Comparison of ENCODE assay signal across 8 cellular contexts in genomic region chr16:30185683-30186421, GRCh38. TPM values are rescaled to one million over a fixed set of nuclear protein-coding genes. Genes with fewer than 3 reads are reported as not detected.
DNase-seq lines count a peak whose midpoint lies in the region; ATAC-seq and TF ChIP-seq lines count a peak whose summit lies in the region.

No MANE protein-coding gene starts in this region.

- peak; percentile 89 for DNase-seq in GM10266 (ENCODE audit: extremely low spot score)
- DNase-seq in activated CD4-positive, alpha-beta memory T cell treated with anti-CD3 and anti-CD28 coated beads, Interleukin-2, amount 10 ng/mL, durations not matched to agents 7 days and 5 days = peak; percentile 92
- peak; percentile 65 to 68 for DNase-seq in stimulated activated CD4-positive, alpha-beta T cell treated with anti-CD3 and anti-CD28 coated beads, Interleukin-2, amount 100 ng/mL, for 48 hours
- no peak for DNase-seq in NCI-H510A treated with DMSO at 0.1 percent for 48 hours (lab: John Stamatoyannopoulos, UW)
- DNase-seq in Caco-2 = no peak

- POLR2A ChIA-PET in activated CD4-positive, alpha-beta memory T cell treated with anti-CD3 and anti-CD28 coated beads, Interleukin-2, amount 10 ng/mL, durations not matched to agents 7 days and 5 days (lab: Charles Lee) = interaction anchor here (0.7 to 7.7 kb wide), 36 partner anchors 10 to 473 kb away, joined by 3 to 92 read pairs (median 6); partner anchors contain the start of genes ALDOA, CD2BP2, DCTPP1 and GDPD3
- POLR2A ChIA-PET in Caco-2 (lab: Charles Lee) = no interaction called here

- H3K4me1 ChIP-seq in gastroesophageal sphincter = peaks cover 0 to 29% (median 7%) of the 10 kb centered on the region in 3 donors
- H3K4me1 ChIP-seq in Caco-2 = no peaks in the 10 kb centered on the region

- TF ChIP-seq EP300 in gastroesophageal sphincter (IDR thresholded peaks at IDR 0.05) = no peak

- no peak for ATAC-seq in gastroesophageal sphincter
- ATAC-seq in GM18870 (IDR thresholded peaks at IDR 0.05; ENCODE audit: unreplicated experiment) = no peak

- H3K36me3 ChIP-seq in gastroesophageal sphincter = no peaks in the 10 kb centered on the region
- no peaks in the 10 kb centered on the region for H3K36me3 ChIP-seq in Caco-2 (ENCODE audit: control insufficient read depth, insufficient read depth, low read length)

- H3K4me1 Mint-ChIP-seq in IgD-negative memory B cell (peaks cover 19 to 22% (median 19%) of the 10 kb centered on the region in 3 donors), Caco-2 (ENCODE audit: low read depth, unreplicated experiment) (no peaks in the 10 kb centered on the region)
- peaks cover 26% of the 10 kb centered on the region for H3K4me1 Mint-ChIP-seq in activated CD4-positive, alpha-beta memory T cell treated with anti-CD3 and anti-CD28 coated beads, Interleukin-2, amount 10 ng/mL, durations not matched to agents 7 days and 5 days

- H3K4me3 Mint-ChIP-seq in IgD-negative memory B cell (peak overlapping the region; percentile 97 to 99 (median 99)), Caco-2 (ENCODE audit: unreplicated experiment) (no peak overlapping the region)
- H3K4me3 Mint-ChIP-seq in activated CD4-positive, alpha-beta memory T cell treated with anti-CD3 and anti-CD28 coated beads, Interleukin-2, amount 10 ng/mL, durations not matched to agents 7 days and 5 days = peak overlapping the region; percentile 100

- CTCF ChIA-PET in activated CD4-positive, alpha-beta memory T cell treated with anti-CD3 and anti-CD28 coated beads, Interleukin-2, amount 10 ng/mL, durations not matched to agents 7 days and 5 days (lab: Charles Lee) = interaction anchor here (0.7 to 2.7 kb wide), 11 partner anchors 38 to 244 kb away, joined by 3 to 17 read pairs (median 5); partner anchors contain the start of genes ALDOA, DCTPP1, GDPD3 and TBX6
- CTCF ChIA-PET in Caco-2 (lab: Charles Lee) = no interaction called here

- TF ChIP-seq CTCF in GM10266 (IDR thresholded peaks at IDR 0.05; ENCODE audit: control insufficient read depth, insufficient read depth, low read depth, missing control alignments) (no peak), gastroesophageal sphincter (IDR thresholded peaks at IDR 0.05) (no peak), Caco-2 (IDR thresholded peaks at IDR 0.05; ENCODE audit: insufficient read depth in 1 of 2, low read depth in 1 of 2, low read length in 1 of 2, severe bottlenecking in 1 of 2, unreplicated experiment in 1 of 2) (no peak)

- peak overlapping the region in 3 of 4 donors; percentile 23 to 84 (median 36) for H3K27ac ChIP-seq in gastroesophageal sphincter

- BruUV-seq in Caco-2 (replicated peaks; lab: Mats Ljungman, UMichigan) = no TSS peak

- no peaks in the 10 kb centered on the region for H3K27me3 ChIP-seq in gastroesophageal sphincter
- no peaks in the 10 kb centered on the region for H3K27me3 ChIP-seq in Caco-2 (replicated peaks; ENCODE audit: control insufficient read depth, insufficient read depth, low read length)

- no peak for TF ChIP-seq POLR2A in gastroesophageal sphincter (IDR thresholded peaks at IDR 0.05)

- no peaks in the 10 kb centered on the region for H3K9me3 Mint-ChIP-seq in IgD-negative memory B cell
- H3K9me3 Mint-ChIP-seq in activated CD4-positive, alpha-beta memory T cell treated with anti-CD3 and anti-CD28 coated beads, Interleukin-2, amount 10 ng/mL, durations not matched to agents 7 days and 5 days = no peaks in the 10 kb centered on the region
- H3K9me3 Mint-ChIP-seq in Caco-2 (ENCODE audit: unreplicated experiment) = no peaks in the 10 kb centered on the region

- H3K27ac Mint-ChIP-seq in IgD-negative memory B cell = peak overlapping the region; percentile 97 to 99 (median 98)
- H3K27ac Mint-ChIP-seq in activated CD4-positive, alpha-beta memory T cell treated with anti-CD3 and anti-CD28 coated beads, Interleukin-2, amount 10 ng/mL, durations not matched to agents 7 days and 5 days = peak overlapping the region; percentile 99
- no peak overlapping the region for H3K27ac Mint-ChIP-seq in Caco-2 (ENCODE audit: unreplicated experiment)

- H3K4me3 ChIP-seq in gastroesophageal sphincter (peak overlapping the region in 1 of 2 donors; percentile 6), Caco-2 (ENCODE audit: low read depth, low read length) (no peak overlapping the region)

- H3K36me3 Mint-ChIP-seq in IgD-negative memory B cell (peaks cover 15% of the 10 kb centered on the region), Caco-2 (ENCODE audit: insufficient read depth, unreplicated experiment) (no peaks in the 10 kb centered on the region)
- peaks cover 45% of the 10 kb centered on the region for H3K36me3 Mint-ChIP-seq in activated CD4-positive, alpha-beta memory T cell treated with anti-CD3 and anti-CD28 coated beads, Interleukin-2, amount 10 ng/mL, durations not matched to agents 7 days and 5 days (ENCODE audit: low read depth)

- H3K27me3 Mint-ChIP-seq in IgD-negative memory B cell (no peaks in the 10 kb centered on the region), Caco-2 (ENCODE audit: insufficient read depth, unreplicated experiment) (no peaks in the 10 kb centered on the region)
- H3K27me3 Mint-ChIP-seq in activated CD4-positive, alpha-beta memory T cell treated with anti-CD3 and anti-CD28 coated beads, Interleukin-2, amount 10 ng/mL, durations not matched to agents 7 days and 5 days = no peaks in the 10 kb centered on the region

- no peaks in the 10 kb centered on the region for H3K9me3 ChIP-seq in gastroesophageal sphincter
- no peaks in the 10 kb centered on the region for H3K9me3 ChIP-seq in Caco-2

- WGBS in gastroesophageal sphincter (ENCODE audit: low coverage in 1 of 2), 2 donors = 60 to 73% methylated on average over 1 to 3 of the region's 15 CpGs

- intact Hi-C loops in Caco-2 (cut with micrococcal nuclease; ENCODE audit: unreplicated experiment) = no loop called here

RNA-seq across cellular contexts. Expression of gene CORO1A, which starts 2.5 kb away (rescaled TPM):
- 1,353 TPM for polyA plus RNA-seq in IgD-negative memory B cell
- total RNA-seq in activated CD4-positive, alpha-beta memory T cell treated with anti-CD3 and anti-CD28 coated beads, Interleukin-2, amount 10 ng/mL, durations not matched to agents 7 days and 5 days = 1,000 to 10,000 TPM; 1,737 to 1,754 TPM
- total RNA-seq in gastroesophageal sphincter (10 to 100 TPM in 3 of 4 donors, 1 to 10 TPM in 1; 8.6 to 32.0 (median 13.1) TPM), Caco-2 (2022) (0.95 and 1.2 TPM in 2 replicates)

RNA-seq across cellular contexts. Expression of gene BOLA2B, which starts 7.6 kb away (rescaled TPM):
- 264 TPM for polyA plus RNA-seq in IgD-negative memory B cell
- total RNA-seq in activated CD4-positive, alpha-beta memory T cell treated with anti-CD3 and anti-CD28 coated beads, Interleukin-2, amount 10 ng/mL, durations not matched to agents 7 days and 5 days = 100 to 1,000 TPM; 145 to 146 TPM
- total RNA-seq in gastroesophageal sphincter = 10 to 100 TPM; 72.7 to 98.8 (median 88.4) TPM
- total RNA-seq in Caco-2 (2022) = 96.5 and 114 TPM in 2 replicates

RNA-seq across cellular contexts. Expression of gene SLX1A, which starts 7.8 kb away (rescaled TPM):
- 83.5 TPM for polyA plus RNA-seq in IgD-negative memory B cell
- 100 to 1,000 TPM; 102 to 149 TPM for total RNA-seq in activated CD4-positive, alpha-beta memory T cell treated with anti-CD3 and anti-CD28 coated beads, Interleukin-2, amount 10 ng/mL, durations not matched to agents 7 days and 5 days
- total RNA-seq in gastroesophageal sphincter = 10 to 100 TPM in 2 of 4 donors, 1 to 10 TPM in 2; 7.8 to 21.2 (median 13.5) TPM
- 19.1 and 19.9 TPM in 2 replicates for total RNA-seq in Caco-2 (2022)

RNA-seq across cellular contexts. Expression of gene SULT1A3, which starts 13.2 kb away (rescaled TPM):
- 1.9 TPM for polyA plus RNA-seq in IgD-negative memory B cell
- total RNA-seq in activated CD4-positive, alpha-beta memory T cell treated with anti-CD3 and anti-CD28 coated beads, Interleukin-2, amount 10 ng/mL, durations not matched to agents 7 days and 5 days = 10 to 100 TPM; 23.3 to 28.4 TPM
- 10 to 100 TPM in 1 of 4 donors, 1 to 10 TPM in 2, not detected in 1; 5.1 to 10.4 (median 8.8) TPM for total RNA-seq in gastroesophageal sphincter
- total RNA-seq in Caco-2 (2022) = 8.3 and 9.1 TPM in 2 replicates

Comparison
In these comparisons a context has a peak if more than half of its experiments do, and no peak if none do; other contexts are left out.
1. DNase-seq: peak in GM10266 (single experiment), activated CD4-positive, alpha-beta memory T cell treated with anti-CD3 and anti-CD28 coated beads, Interleukin-2, amount 10 ng/mL, durations not matched to agents 7 days and 5 days (single experiment) and stimulated activated CD4-positive, alpha-beta T cell treated with anti-CD3 and anti-CD28 coated beads, Interleukin-2, amount 100 ng/mL, for 48 hours (2 of 2); none in NCI-H510A treated with DMSO at 0.1 percent for 48 hours (single experiment) and Caco-2 (0 of 2).
2. RNA of gene CORO1A, which starts 2.5 kb away (total RNA-seq): 1,737 to 1,754 TPM in activated CD4-positive, alpha-beta memory T cell treated with anti-CD3 and anti-CD28 coated beads, Interleukin-2, amount 10 ng/mL, durations not matched to agents 7 days and 5 days; 8.6 to 32.0 TPM in gastroesophageal sphincter and 0.95 to 1.2 TPM in Caco-2; every median in the first group is over 10 times any median in the second.